In genomic region chr15:69997701-69998273, GRCh38 we compare ENCODE assay signal across 9 cellular contexts.
DNase-seq lines count a peak whose midpoint lies in the region; ATAC-seq, FAIRE-seq and TF ChIP-seq lines count a peak whose summit lies in the region.
"Had no signal": no experiment of that assay in that cellular context is flagged by ENCODE, and none has a peak within 500 bp of the region (broad histone marks: within the 10 kb centered on the region; RNA-seq: fewer than 3 reads in every experiment).

No MANE protein-coding gene starts in this region.

- DNase-seq in GM03348 (ENCODE audit: low spot score) (peak; percentile 37), NCI-H345 (lab: John Stamatoyannopoulos, UW) (peak; percentile 84), choroid plexus epithelial cell (ENCODE audit: low read depth) (peak; percentile 39), occipital lobe (lab: John Stamatoyannopoulos, UW) (peak; percentile 12), HEK293T (ENCODE audit: extremely low spot score) (no peak), D721Med (ENCODE audit: insufficient read length, low spot score) (no peak)

- CTCF ChIA-PET in HEK293T (lab: Yijun Ruan, JAX): no interaction called here

- no peak for FAIRE-seq in D721Med (lab: Jason Lieb, UNC)
- FAIRE-seq: islet of Langerhans had no signal

- TF ChIP-seq CTCF in choroid plexus epithelial cell (conservative IDR thresholded peaks at IDR 0.05; ENCODE audit: low read depth, low read length) (no peak), D721Med (IDR thresholded peaks at IDR 0.05; ENCODE audit: insufficient read depth, missing control alignments) (no peak)

- ATAC-seq in GM21381 (IDR thresholded peaks at IDR 0.05; ENCODE audit: unreplicated experiment) (no peak), GM19395 (IDR thresholded peaks at IDR 0.05; ENCODE audit: unreplicated experiment) (no peak)

- POLR2A ChIA-PET in HEK293T (lab: Yijun Ruan, JAX): no interaction called here

- no peak overlapping the region for H3K4me3 ChIP-seq in choroid plexus epithelial cell (ENCODE audit: low read depth, low read length)

TF ChIP-seq in HEK293T, 16 proteins besides CTCF, POLR2A, EP300 and RAD21:
- TF ChIP-seq L3MBTL2 (conservative IDR thresholded peaks at IDR 0.05): no peak
- TF ChIP-seq SP1 (IDR thresholded peaks at IDR 0.05): no peak
- no peak for TF ChIP-seq FOXK2 (IDR thresholded peaks at IDR 0.05)
- no peak for TF ChIP-seq ARNT (IDR thresholded peaks at IDR 0.05)
- no peak for TF ChIP-seq TARDBP (IDR thresholded peaks at IDR 0.05)
- no peak for TF ChIP-seq LEF1 (IDR thresholded peaks at IDR 0.05; ENCODE audit: borderline replicate concordance)
- TF ChIP-seq BHLHE40 (IDR thresholded peaks at IDR 0.05; ENCODE audit: borderline replicate concordance): no peak

Comparison
In these comparisons a context has a peak if more than half of its experiments do, and no peak if none do; other contexts are left out.
1. DNase-seq: peak in GM03348 (single experiment), NCI-H345 (single experiment), choroid plexus epithelial cell (single experiment) and occipital lobe (single experiment); none in HEK293T (single experiment) and D721Med (single experiment).